ENCODE assay signal across 1 cellular context in genomic region chr11:62839050-62840015, GRCh38.
TF ChIP-seq lines count a peak whose summit lies in the region.

TSS of gene WDR74 (minus strand) at chr11:62839590. CDS start at chr11:62839570, 20 bp downstream.

TF ChIP-seq in K562, 482 proteins besides CTCF, POLR2A, EP300 and RAD21 (continued from another document and continues in another):
- TF ChIP-seq NR2C2 (CRISPR knock-in tag; IDR thresholded peaks at IDR 0.05): peak; percentile 80
- TF ChIP-seq NR2C2 (tag; IDR thresholded peaks at IDR 0.05): peak; percentile 78
- peak; percentile 45; the same call in 1 of the 2 replicates for TF ChIP-seq ZNF143 (CRISPR knock-in tag; IDR thresholded peaks at IDR 0.05)
- TF ChIP-seq, protein P1, sequence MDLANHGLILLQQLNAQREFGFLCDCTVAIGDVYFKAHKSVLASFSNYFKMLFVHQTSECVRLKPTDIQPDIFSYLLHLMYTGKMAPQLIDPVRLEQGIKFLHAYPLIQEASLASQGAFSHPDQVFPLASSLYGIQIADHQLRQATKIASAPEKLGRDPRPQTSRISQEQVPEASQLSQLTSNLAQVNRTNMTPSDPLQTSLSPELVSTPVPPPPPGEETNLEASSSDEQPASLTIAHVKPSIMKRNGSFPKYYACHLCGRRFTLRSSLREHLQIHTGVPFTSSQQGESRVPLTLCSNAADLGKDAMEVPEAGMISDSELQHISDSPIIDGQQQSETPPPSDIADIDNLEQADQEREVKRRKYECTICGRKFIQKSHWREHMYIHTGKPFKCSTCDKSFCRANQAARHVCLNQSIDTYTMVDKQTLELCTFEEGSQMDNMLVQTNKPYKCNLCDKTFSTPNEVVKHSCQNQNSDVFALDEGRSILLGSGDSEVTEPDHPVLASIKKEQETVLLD (IDR thresholded peaks at IDR 0.05): no peak
- TF ChIP-seq PML (IDR thresholded peaks at IDR 0.05; ENCODE audit: low read length): peak; percentile 76; the same call in 1 of the 2 replicates
- TF ChIP-seq ZNF668 (CRISPR knock-in tag; IDR thresholded peaks at IDR 0.05): no peak
- TF ChIP-seq TBP (optimal IDR thresholded peaks at IDR 0.05; ENCODE audit: low read depth, low read length): no peak
- 0 out of 2 replicates have a peak, but pooled peaks have one; percentile 30 for TF ChIP-seq ZNF263 (CRISPR knock-in tag; IDR thresholded peaks at IDR 0.05; ENCODE audit: borderline replicate concordance)
- TF ChIP-seq, protein P2, sequence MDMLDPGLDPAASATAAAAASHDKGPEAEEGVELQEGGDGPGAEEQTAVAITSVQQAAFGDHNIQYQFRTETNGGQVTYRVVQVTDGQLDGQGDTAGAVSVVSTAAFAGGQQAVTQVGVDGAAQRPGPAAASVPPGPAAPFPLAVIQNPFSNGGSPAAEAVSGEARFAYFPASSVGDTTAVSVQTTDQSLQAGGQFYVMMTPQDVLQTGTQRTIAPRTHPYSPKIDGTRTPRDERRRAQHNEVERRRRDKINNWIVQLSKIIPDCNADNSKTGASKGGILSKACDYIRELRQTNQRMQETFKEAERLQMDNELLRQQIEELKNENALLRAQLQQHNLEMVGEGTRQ (CRISPR knock-in tag; IDR thresholded peaks at IDR 0.05): no peak
- TF ChIP-seq ZKSCAN1 (IDR thresholded peaks at IDR 0.05; ENCODE audit: low read depth, low read length): peak; percentile 64; the same call in 1 of the 2 replicates
- no peak for TF ChIP-seq ARNT (IDR thresholded peaks at IDR 0.05)
- TF ChIP-seq THRB (CRISPR knock-in tag; conservative IDR thresholded peaks at IDR 0.05): 0 out of 2 replicates have a peak, but pooled peaks have one; percentile 21
- TF ChIP-seq XRCC5 (IDR thresholded peaks at IDR 0.05; ENCODE audit: low read depth, low read length): peak; percentile 74; the same call in 1 of the 2 replicates
- no peak for TF ChIP-seq ZNF274 (IDR thresholded peaks at IDR 0.05; ENCODE audit: borderline replicate concordance, low read depth, low read length)
- TF ChIP-seq, protein P3, sequence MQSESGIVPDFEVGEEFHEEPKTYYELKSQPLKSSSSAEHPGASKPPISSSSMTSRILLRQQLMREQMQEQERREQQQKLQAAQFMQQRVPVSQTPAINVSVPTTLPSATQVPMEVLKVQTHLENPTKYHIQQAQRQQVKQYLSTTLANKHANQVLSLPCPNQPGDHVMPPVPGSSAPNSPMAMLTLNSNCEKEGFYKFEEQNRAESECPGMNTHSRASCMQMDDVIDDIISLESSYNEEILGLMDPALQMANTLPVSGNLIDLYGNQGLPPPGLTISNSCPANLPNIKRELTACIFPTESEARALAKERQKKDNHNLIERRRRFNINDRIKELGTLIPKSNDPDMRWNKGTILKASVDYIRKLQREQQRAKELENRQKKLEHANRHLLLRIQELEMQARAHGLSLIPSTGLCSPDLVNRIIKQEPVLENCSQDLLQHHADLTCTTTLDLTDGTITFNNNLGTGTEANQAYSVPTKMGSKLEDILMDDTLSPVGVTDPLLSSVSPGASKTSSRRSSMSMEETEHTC (IDR thresholded peaks at IDR 0.05): peak; percentile 19; the same call in 1 of the 2 replicates
- TF ChIP-seq HMG20B (CRISPR knock-in tag; IDR thresholded peaks at IDR 0.05): no peak
- no peak for TF ChIP-seq SREBF2 (CRISPR knock-in tag; IDR thresholded peaks at IDR 0.05)
- TF ChIP-seq THRA (IDR thresholded peaks at IDR 0.05): no peak
- peak; percentile 78 for TF ChIP-seq SMAD1 (IDR thresholded peaks at IDR 0.05; ENCODE audit: low read depth, low read length, partially characterized antibody)
- TF ChIP-seq, protein P4, sequence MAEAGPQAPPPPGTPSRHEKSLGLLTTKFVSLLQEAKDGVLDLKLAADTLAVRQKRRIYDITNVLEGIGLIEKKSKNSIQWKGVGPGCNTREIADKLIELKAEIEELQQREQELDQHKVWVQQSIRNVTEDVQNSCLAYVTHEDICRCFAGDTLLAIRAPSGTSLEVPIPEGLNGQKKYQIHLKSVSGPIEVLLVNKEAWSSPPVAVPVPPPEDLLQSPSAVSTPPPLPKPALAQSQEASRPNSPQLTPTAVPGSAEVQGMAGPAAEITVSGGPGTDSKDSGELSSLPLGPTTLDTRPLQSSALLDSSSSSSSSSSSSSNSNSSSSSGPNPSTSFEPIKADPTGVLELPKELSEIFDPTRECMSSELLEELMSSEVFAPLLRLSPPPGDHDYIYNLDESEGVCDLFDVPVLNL (CRISPR knock-in tag; IDR thresholded peaks at IDR 0.05; ENCODE audit: low read depth): no peak
- TF ChIP-seq MYC (IDR thresholded peaks at IDR 0.05; ENCODE audit: low read depth, low read length): peak; percentile 99
- TF ChIP-seq MYC (CRISPR knock-in tag; IDR thresholded peaks at IDR 0.05; ENCODE audit: borderline replicate concordance, low read depth): peak; percentile 94
- TF ChIP-seq FOXA1 (IDR thresholded peaks at IDR 0.05; ENCODE audit: borderline replicate concordance): no peak
- peak; percentile 54; the same call in 1 of the 2 replicates for TF ChIP-seq CTBP1 (IDR thresholded peaks at IDR 0.05; ENCODE audit: borderline replicate concordance)
- TF ChIP-seq ZNF696 (CRISPR knock-in tag; conservative IDR thresholded peaks at IDR 0.05): no peak
- TF ChIP-seq POLR3G (IDR thresholded peaks at IDR 0.05; ENCODE audit: extremely low read depth, insufficient read length, insufficient replicate concordance): no peak
- peak; percentile 96 for TF ChIP-seq RBBP5 (IDR thresholded peaks at IDR 0.05; ENCODE audit: borderline replicate concordance, insufficient read depth, low read length, poor library complexity, severe bottlenecking)
- TF ChIP-seq MAZ (CRISPR knock-in tag; conservative IDR thresholded peaks at IDR 0.05 in 1 of 2, IDR thresholded peaks at IDR 0.05 in 1 of 2): 0 out of 4 replicates have a peak, but pooled peaks have one; percentile 7 to 15
- no peak for TF ChIP-seq MEF2D (tag; conservative IDR thresholded peaks at IDR 0.05; ENCODE audit: low read depth)
- no peak for TF ChIP-seq RNF2 (IDR thresholded peaks at IDR 0.05)
- TF ChIP-seq RBM25 (IDR thresholded peaks at IDR 0.05; ENCODE audit: low read depth, low read length, severe bottlenecking): no peak
- 0 out of 2 replicates have a peak, but pooled peaks have one; percentile 18 for TF ChIP-seq ZNF384 (IDR thresholded peaks at IDR 0.05; ENCODE audit: low read depth, low read length)
- no peak for TF ChIP-seq ZNF318 (IDR thresholded peaks at IDR 0.05; ENCODE audit: borderline replicate concordance in 1 of 2, low read depth in 1 of 2)
- TF ChIP-seq, protein P5, sequence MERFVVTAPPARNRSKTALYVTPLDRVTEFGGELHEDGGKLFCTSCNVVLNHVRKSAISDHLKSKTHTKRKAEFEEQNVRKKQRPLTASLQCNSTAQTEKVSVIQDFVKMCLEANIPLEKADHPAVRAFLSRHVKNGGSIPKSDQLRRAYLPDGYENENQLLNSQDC (CRISPR knock-in tag; IDR thresholded peaks at IDR 0.05): no peak
- peak; percentile 98 for TF ChIP-seq ETS1 (conservative IDR thresholded peaks at IDR 0.05; ENCODE audit: control insufficient read depth, low read depth, low read length)
- TF ChIP-seq GABPB1 (CRISPR knock-in tag; IDR thresholded peaks at IDR 0.05): peak; percentile 98
- no peak for TF ChIP-seq ID3 (CRISPR knock-in tag; IDR thresholded peaks at IDR 0.05)
- peak; percentile 63; the same call in 1 of the 2 replicates for TF ChIP-seq ID3 (tag; IDR thresholded peaks at IDR 0.05)
- TF ChIP-seq, protein P6, sequence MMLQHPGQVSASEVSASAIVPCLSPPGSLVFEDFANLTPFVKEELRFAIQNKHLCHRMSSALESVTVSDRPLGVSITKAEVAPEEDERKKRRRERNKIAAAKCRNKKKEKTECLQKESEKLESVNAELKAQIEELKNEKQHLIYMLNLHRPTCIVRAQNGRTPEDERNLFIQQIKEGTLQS (IDR thresholded peaks at IDR 0.05): no peak
- TF ChIP-seq, protein P6 (CRISPR knock-in tag; conservative IDR thresholded peaks at IDR 0.05): peak; percentile 82; the same call in 1 of the 2 replicates
- TF ChIP-seq HDAC2 (IDR thresholded peaks at IDR 0.05): peak; percentile 99
- TF ChIP-seq TEAD1 (CRISPR knock-in tag; IDR thresholded peaks at IDR 0.05): peak in 1 of 2 experiments; percentile 77; a peak in 1 of 4 replicates
- peak; percentile 59 for TF ChIP-seq CXXC5 (CRISPR knock-in tag; IDR thresholded peaks at IDR 0.05)
